In the genomic region with DNA sequence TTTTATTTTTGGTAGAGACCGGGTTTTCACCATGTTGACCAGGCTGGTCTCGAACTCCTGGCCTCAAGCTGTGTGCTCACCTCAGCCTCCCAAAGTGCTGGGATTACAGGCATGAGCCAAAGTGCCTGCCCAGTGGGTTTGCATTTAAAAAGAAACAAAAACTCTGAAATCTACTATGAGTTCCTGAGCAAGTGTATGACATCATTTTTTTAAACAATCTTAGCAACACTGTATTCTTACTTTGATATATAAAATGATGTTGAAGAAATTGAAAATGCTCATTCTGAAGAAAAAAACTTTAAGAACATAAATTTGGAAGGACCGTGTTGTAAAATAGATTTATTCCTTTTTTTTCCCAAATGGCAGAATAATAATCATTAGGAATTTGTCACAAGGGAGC, we compare ENCODE assay signal across 1 cellular context.
TF ChIP-seq lines count a peak whose summit lies in the region.

No MANE protein-coding gene starts in this region.

TF ChIP-seq in HepG2, 621 proteins besides CTCF, POLR2A, EP300 and RAD21 (continued from another document):
- no peak for TF ChIP-seq CENPBD1 (CRISPR knock-in tag; IDR thresholded peaks at IDR 0.05; ENCODE audit: borderline replicate concordance, low read depth)
- no peak for TF ChIP-seq MXD4 (CRISPR knock-in tag; IDR thresholded peaks at IDR 0.05)
- TF ChIP-seq ZNF3 (CRISPR knock-in tag; IDR thresholded peaks at IDR 0.05), result no peak
- no peak for TF ChIP-seq MEIS1 (CRISPR knock-in tag; IDR thresholded peaks at IDR 0.05; ENCODE audit: borderline replicate concordance)
- no peak for TF ChIP-seq ZNF883 (CRISPR knock-in tag; IDR thresholded peaks at IDR 0.05; ENCODE audit: not compliant biosample characterization)
- TF ChIP-seq MAFF (IDR thresholded peaks at IDR 0.05; ENCODE audit: low read depth, low read length), result no peak
- no peak for TF ChIP-seq KMT2A (CRISPR knock-in tag; IDR thresholded peaks at IDR 0.05)
